1 cellular context compared by ENCODE assay signal in genomic region chr5:15946026-15946425, GRCh38.
TF ChIP-seq lines count a peak whose summit lies in the region.

No MANE protein-coding gene starts in this region.

TF ChIP-seq in WTC11, 78 proteins besides CTCF, POLR2A, EP300 and RAD21 (continued from another document):
- TF ChIP-seq ERG (CRISPR knock-in tag; IDR thresholded peaks at IDR 0.05) (no peak), CREB1 (CRISPR knock-in tag; IDR thresholded peaks at IDR 0.05) (no peak)
